8 cellular contexts compared by ENCODE assay signal in the genomic region with DNA sequence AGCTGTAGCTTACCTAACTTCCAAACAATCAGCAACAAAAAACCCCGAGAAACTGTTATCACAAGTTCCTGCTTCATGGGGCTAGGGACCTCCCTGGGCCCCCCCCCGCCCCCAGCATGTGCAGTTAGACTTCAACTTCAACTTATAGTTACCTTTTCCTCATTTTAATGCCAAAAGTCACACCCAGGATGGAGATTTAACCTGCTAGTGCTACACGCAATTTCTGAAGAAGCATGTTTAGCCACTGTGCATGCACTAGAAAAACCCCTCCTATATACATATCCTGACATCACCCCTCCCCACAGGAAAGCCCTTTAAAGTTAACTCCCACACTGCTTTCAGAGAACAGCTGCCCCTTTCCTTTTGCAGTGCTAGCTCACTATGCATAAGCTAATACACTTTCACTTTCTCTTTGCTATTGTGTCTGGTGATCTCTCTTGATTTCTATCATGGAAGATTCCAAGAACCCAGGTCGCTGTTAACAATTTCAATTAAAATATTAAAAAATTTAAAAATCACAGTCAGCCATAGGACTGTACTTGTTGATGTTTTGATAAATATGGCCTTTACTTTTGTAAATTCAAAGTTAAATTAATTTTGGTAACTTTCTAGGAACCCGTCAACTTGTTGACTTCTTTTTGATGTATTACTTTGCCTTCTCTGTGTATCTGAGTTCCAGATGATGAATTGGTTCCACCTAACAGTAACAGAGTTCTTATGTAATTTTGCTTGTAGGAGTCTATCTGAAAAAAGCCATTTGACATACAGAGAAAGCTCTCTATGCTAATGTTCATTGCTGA.
DNase-seq lines count a peak whose midpoint lies in the region; ATAC-seq and TF ChIP-seq lines count a peak whose summit lies in the region.

No MANE protein-coding gene starts in this region.

- peak overlapping the region; percentile 81 for H3K4me3 ChIP-seq in CD4-positive, CD25-positive, alpha-beta regulatory T cell (ENCODE audit: low read depth, low read length)
- H3K4me3 ChIP-seq in endocrine pancreas (ENCODE audit: control insufficient read depth, insufficient read depth, low read length) (peak overlapping the region; percentile 67), parathyroid adenoma (ENCODE audit: low read depth, low read length) (peak overlapping the region; percentile 28)

- H3K4me1 Mint-ChIP-seq in CD4-positive, CD25-positive, alpha-beta regulatory T cell: peaks cover 34 to 81% (median 64%) of the 10 kb centered on the region in 4 donors
- H3K4me1 Mint-ChIP-seq in WTC11: peaks cover 19% of the 10 kb centered on the region

- peak overlapping the region; percentile 87 for H3K27ac ChIP-seq in CD4-positive, CD25-positive, alpha-beta regulatory T cell (ENCODE audit: insufficient read depth, low read length, poor library complexity, severe bottlenecking)
- H3K27ac ChIP-seq in parathyroid adenoma: peak overlapping the region; percentile 45

- POLR2A ChIA-PET in WTC11 (lab: Charles Lee): interaction anchor here (0.5 to 1.0 kb wide), 2 partner anchors 108 to 124 kb away, joined by 3 read pairs; no protein-coding TSS in a partner anchor

- ATAC-seq in CD4-positive, CD25-positive, alpha-beta regulatory T cell (ENCODE audit: low read depth in 2 of 2): peak; percentile 96 to 98
- ATAC-seq in GM19467 (IDR thresholded peaks at IDR 0.05; ENCODE audit: unreplicated experiment): peak; percentile 73
- ATAC-seq in HG03521 (IDR thresholded peaks at IDR 0.05; ENCODE audit: unreplicated experiment): peak; percentile 81
- peak; percentile 76 for ATAC-seq in WTC11

- H3K27me3 ChIP-seq in CD4-positive, CD25-positive, alpha-beta regulatory T cell (ENCODE audit: control insufficient read depth, insufficient read depth, low read length): no peaks in the 10 kb centered on the region
- H3K27me3 ChIP-seq in endocrine pancreas (ENCODE audit: control insufficient read depth, insufficient read depth, low read length) (no peaks in the 10 kb centered on the region), parathyroid adenoma (ENCODE audit: control insufficient read depth, insufficient read depth, low read length) (no peaks in the 10 kb centered on the region)

- peak overlapping the region; percentile 81 to 87 (median 83) for H3K4me3 Mint-ChIP-seq in CD4-positive, CD25-positive, alpha-beta regulatory T cell
- H3K4me3 Mint-ChIP-seq in WTC11: no peak overlapping the region

- peak; percentile 49 to 95 (median 76) for DNase-seq in CD4-positive, CD25-positive, alpha-beta regulatory T cell
- DNase-seq in WTC11 (ENCODE audit: low spot score): no peak
- DNase-seq in HCEC 1CT: no peak
- no peak for DNase-seq in SK-N-DZ (ENCODE audit: low spot score)

- peak overlapping the region; percentile 54 for H3K4me2 ChIP-seq in parathyroid adenoma (ENCODE audit: low read length)

- peaks cover 40% of the 10 kb centered on the region for H3K79me2 ChIP-seq in parathyroid adenoma

- peaks cover 39% of the 10 kb centered on the region for H3K36me3 Mint-ChIP-seq in CD4-positive, CD25-positive, alpha-beta regulatory T cell
- peaks cover 55% of the 10 kb centered on the region for H3K36me3 Mint-ChIP-seq in WTC11

- no peak for TF ChIP-seq CTCF in WTC11 (IDR thresholded peaks at IDR 0.05)
- TF ChIP-seq CTCF in parathyroid adenoma (IDR thresholded peaks at IDR 0.05): no peak

- H3K36me3 ChIP-seq in CD4-positive, CD25-positive, alpha-beta regulatory T cell (ENCODE audit: control insufficient read depth, insufficient read depth, low read length): peaks cover 43% of the 10 kb centered on the region
- H3K36me3 ChIP-seq in endocrine pancreas (ENCODE audit: control insufficient read depth, insufficient read depth, low read length) (peaks cover 6% of the 10 kb centered on the region), parathyroid adenoma (ENCODE audit: control insufficient read depth, insufficient read depth, low read length) (no peaks in the 10 kb centered on the region)

- peak overlapping the region; percentile 91 to 97 (median 94) for H3K27ac Mint-ChIP-seq in CD4-positive, CD25-positive, alpha-beta regulatory T cell
- H3K27ac Mint-ChIP-seq in WTC11: peak overlapping the region; percentile 29

- no peak overlapping the region for H3K9ac ChIP-seq in endocrine pancreas (ENCODE audit: control insufficient read depth, insufficient read depth, low read length)
- no peak overlapping the region for H3K9ac ChIP-seq in parathyroid adenoma

- H3K9me3 ChIP-seq in CD4-positive, CD25-positive, alpha-beta regulatory T cell (ENCODE audit: control insufficient read depth in 2 of 2, low read length in 2 of 2): no peaks in the 10 kb centered on the region
- H3K9me3 ChIP-seq in endocrine pancreas (ENCODE audit: control insufficient read depth, low read length) (no peaks in the 10 kb centered on the region), parathyroid adenoma (ENCODE audit: control insufficient read depth, low read length) (no peaks in the 10 kb centered on the region)

- no peak overlapping the region for H2AFZ ChIP-seq in parathyroid adenoma

- H3K4me1 ChIP-seq in CD4-positive, CD25-positive, alpha-beta regulatory T cell (ENCODE audit: control insufficient read depth, insufficient read depth, low read length, poor library complexity, severe bottlenecking): peaks cover 59% of the 10 kb centered on the region
- H3K4me1 ChIP-seq in endocrine pancreas (ENCODE audit: control insufficient read depth, insufficient read depth, low read length) (no peaks in the 10 kb centered on the region), parathyroid adenoma (peaks cover 17% of the 10 kb centered on the region)

- no peaks in the 10 kb centered on the region for H3K9me3 Mint-ChIP-seq in CD4-positive, CD25-positive, alpha-beta regulatory T cell
- no peaks in the 10 kb centered on the region for H3K9me3 Mint-ChIP-seq in WTC11

- CTCF ChIA-PET in WTC11 (lab: Charles Lee): interaction anchor here (0.6 to 1.7 kb wide), 5 partner anchors 9 to 166 kb away, joined by 3 to 10 read pairs (median 3); no protein-coding TSS in a partner anchor

- no peaks in the 10 kb centered on the region for H3K27me3 Mint-ChIP-seq in CD4-positive, CD25-positive, alpha-beta regulatory T cell
- H3K27me3 Mint-ChIP-seq in WTC11 (ENCODE audit: low read depth): no peaks in the 10 kb centered on the region

TF ChIP-seq in WTC11, 78 proteins besides CTCF, POLR2A, EP300 and RAD21 (continues in another document):
- TF ChIP-seq IRF2 (CRISPR knock-in tag; IDR thresholded peaks at IDR 0.05; ENCODE audit: borderline replicate concordance, low read depth) (no peak), CBFB (CRISPR knock-in tag; IDR thresholded peaks at IDR 0.05; ENCODE audit: low read depth) (no peak), CREB1 (CRISPR knock-in tag; IDR thresholded peaks at IDR 0.05) (no peak), ETV6 (CRISPR knock-in tag; IDR thresholded peaks at IDR 0.05) (no peak), CREM (CRISPR knock-in tag; IDR thresholded peaks at IDR 0.05) (no peak), ZNF121 (CRISPR knock-in tag; IDR thresholded peaks at IDR 0.05) (no peak), ZNF219 (CRISPR knock-in tag; IDR thresholded peaks at IDR 0.05; ENCODE audit: borderline replicate concordance) (no peak), SP1 (CRISPR knock-in tag; conservative IDR thresholded peaks at IDR 0.05) (no peak), SMAD4 (CRISPR knock-in tag; IDR thresholded peaks at IDR 0.05) (no peak), KAT7 (CRISPR knock-in tag; IDR thresholded peaks at IDR 0.05; ENCODE audit: borderline replicate concordance) (no peak), FOXJ3 (CRISPR knock-in tag; IDR thresholded peaks at IDR 0.05; ENCODE audit: borderline replicate concordance) (no peak), TEAD4 (CRISPR knock-in tag; IDR thresholded peaks at IDR 0.05) (no peak)
- TF ChIP-seq, protein P1, sequence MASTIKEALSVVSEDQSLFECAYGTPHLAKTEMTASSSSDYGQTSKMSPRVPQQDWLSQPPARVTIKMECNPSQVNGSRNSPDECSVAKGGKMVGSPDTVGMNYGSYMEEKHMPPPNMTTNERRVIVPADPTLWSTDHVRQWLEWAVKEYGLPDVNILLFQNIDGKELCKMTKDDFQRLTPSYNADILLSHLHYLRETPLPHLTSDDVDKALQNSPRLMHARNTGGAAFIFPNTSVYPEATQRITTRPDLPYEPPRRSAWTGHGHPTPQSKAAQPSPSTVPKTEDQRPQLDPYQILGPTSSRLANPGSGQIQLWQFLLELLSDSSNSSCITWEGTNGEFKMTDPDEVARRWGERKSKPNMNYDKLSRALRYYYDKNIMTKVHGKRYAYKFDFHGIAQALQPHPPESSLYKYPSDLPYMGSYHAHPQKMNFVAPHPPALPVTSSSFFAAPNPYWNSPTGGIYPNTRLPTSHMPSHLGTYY (CRISPR knock-in tag; IDR thresholded peaks at IDR 0.05): no peak
- TF ChIP-seq, protein P2, sequence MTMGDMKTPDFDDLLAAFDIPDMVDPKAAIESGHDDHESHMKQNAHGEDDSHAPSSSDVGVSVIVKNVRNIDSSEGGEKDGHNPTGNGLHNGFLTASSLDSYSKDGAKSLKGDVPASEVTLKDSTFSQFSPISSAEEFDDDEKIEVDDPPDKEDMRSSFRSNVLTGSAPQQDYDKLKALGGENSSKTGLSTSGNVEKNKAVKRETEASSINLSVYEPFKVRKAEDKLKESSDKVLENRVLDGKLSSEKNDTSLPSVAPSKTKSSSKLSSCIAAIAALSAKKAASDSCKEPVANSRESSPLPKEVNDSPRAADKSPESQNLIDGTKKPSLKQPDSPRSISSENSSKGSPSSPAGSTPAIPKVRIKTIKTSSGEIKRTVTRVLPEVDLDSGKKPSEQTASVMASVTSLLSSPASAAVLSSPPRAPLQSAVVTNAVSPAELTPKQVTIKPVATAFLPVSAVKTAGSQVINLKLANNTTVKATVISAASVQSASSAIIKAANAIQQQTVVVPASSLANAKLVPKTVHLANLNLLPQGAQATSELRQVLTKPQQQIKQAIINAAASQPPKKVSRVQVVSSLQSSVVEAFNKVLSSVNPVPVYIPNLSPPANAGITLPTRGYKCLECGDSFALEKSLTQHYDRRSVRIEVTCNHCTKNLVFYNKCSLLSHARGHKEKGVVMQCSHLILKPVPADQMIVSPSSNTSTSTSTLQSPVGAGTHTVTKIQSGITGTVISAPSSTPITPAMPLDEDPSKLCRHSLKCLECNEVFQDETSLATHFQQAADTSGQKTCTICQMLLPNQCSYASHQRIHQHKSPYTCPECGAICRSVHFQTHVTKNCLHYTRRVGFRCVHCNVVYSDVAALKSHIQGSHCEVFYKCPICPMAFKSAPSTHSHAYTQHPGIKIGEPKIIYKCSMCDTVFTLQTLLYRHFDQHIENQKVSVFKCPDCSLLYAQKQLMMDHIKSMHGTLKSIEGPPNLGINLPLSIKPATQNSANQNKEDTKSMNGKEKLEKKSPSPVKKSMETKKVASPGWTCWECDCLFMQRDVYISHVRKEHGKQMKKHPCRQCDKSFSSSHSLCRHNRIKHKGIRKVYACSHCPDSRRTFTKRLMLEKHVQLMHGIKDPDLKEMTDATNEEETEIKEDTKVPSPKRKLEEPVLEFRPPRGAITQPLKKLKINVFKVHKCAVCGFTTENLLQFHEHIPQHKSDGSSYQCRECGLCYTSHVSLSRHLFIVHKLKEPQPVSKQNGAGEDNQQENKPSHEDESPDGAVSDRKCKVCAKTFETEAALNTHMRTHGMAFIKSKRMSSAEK (CRISPR knock-in tag; IDR thresholded peaks at IDR 0.05; ENCODE audit: borderline replicate concordance): no peak

Comparison
In these comparisons a context has a peak if more than half of its experiments do, and no peak if none do; other contexts are left out.
1. DNase-seq: peak in CD4-positive, CD25-positive, alpha-beta regulatory T cell (3 of 3); none in WTC11 (single experiment), HCEC 1CT (single experiment) and SK-N-DZ (single experiment).
2. H3K4me3 ChIP-seq: peak in every context shown above with its lines; median percentile 81 in CD4-positive, CD25-positive, alpha-beta regulatory T cell; 67 in endocrine pancreas; 28 in parathyroid adenoma.
3. Peak in every context shown above with its lines, with median percentiles within 50 percentile points of each other: ATAC-seq.